In genomic region chr1:243970077-243970476, GRCh38 we compare ENCODE assay signal across 25 cellular contexts.
"Had no signal": no experiment of that assay in that cellular context is flagged by ENCODE, and none has a peak within 500 bp of the region (broad histone marks: within the 10 kb centered on the region; RNA-seq: fewer than 3 reads in every experiment).

No MANE protein-coding gene starts in this region.

- H3K27ac ChIP-seq: brain microvascular endothelial cell had no signal

- ATAC-seq: activated CD4-positive, alpha-beta T cell treated with anti-CD3 and anti-CD28 coated beads for 36 hours; activated CD4-positive, CD25-positive, alpha-beta regulatory T cell treated with anti-CD3 and anti-CD28 coated beads, Interleukin-2, amount 50 U/mL, for 24 hours; activated CD8-positive, alpha-beta T cell treated with anti-CD3 and anti-CD28 coated beads, Interleukin-2, amount 10 ng/mL, durations not matched to agents 7 days and 5 days; activated naive CD8-positive, alpha-beta T cell treated with anti-CD3 and anti-CD28 coated beads, Interleukin-2, amount 50 U/mL, for 24 hours; Panc1; WTC11 had no signal

- H3K36me3 ChIP-seq: brain microvascular endothelial cell, MG63, SJCRH30 had no signal

- H3K4me3 ChIP-seq: MG63, SJCRH30 had no signal

- DNase-seq: activated CD4-positive, alpha-beta T cell treated with anti-CD3 and anti-CD28 coated beads for 36 hours; activated CD4-positive, alpha-beta T cell treated with anti-CD3 and anti-CD28 coated beads, Interleukin-2, amount 10 ng/mL, durations not matched to agents 7 days and 5 days; activated CD4-positive, alpha-beta T cell treated with anti-CD3 and anti-CD28 coated beads, Interleukin-2, amount 50 U/mL, for 48 hours; activated CD8-positive, alpha-beta T cell treated with anti-CD3 and anti-CD28 coated beads, Interleukin-2, amount 10 ng/mL, durations not matched to agents 7 days and 5 days; activated effector memory CD4-positive, alpha-beta T cell treated with Interleukin-2 at 50 U/mL for 16 hours; activated naive CD4-positive, alpha-beta T cell treated with anti-CD3 and anti-CD28 coated beads, Interleukin-2, amount 10 ng/mL, durations not matched to agents 7 days and 5 days; activated naive CD8-positive, alpha-beta T cell treated with anti-CD3 and anti-CD28 coated beads, Interleukin-2, amount 50 U/mL, for 24 hours; activated T-cell treated with anti-CD3 and anti-CD28 coated beads, Interleukin-2, amount 50 U/mL, for 48 hours; anterior cingulate cortex; brain microvascular endothelial cell; central memory CD4-positive, alpha-beta T cell; Kasumi-1; MG63; NCI-H1092; NCI-H1436 treated with DMSO at 0.1 percent for 48 hours; NCI-H1694 treated with DMSO at 0.1 percent for 48 hours; NCI-H2029; NCI-H345; NCI-H524 treated with DMSO at 0.1 percent for 48 hours; SHP77; SJCRH30; SK-N-SH had no signal

- H3K27me3 ChIP-seq: brain microvascular endothelial cell, MG63, SJCRH30 had no signal

- H3K9me3 ChIP-seq: MG63, SJCRH30, SK-N-SH had no signal
